1 cellular context compared by ENCODE assay signal in genomic region chr10:30557884-30558283, GRCh38.
TF ChIP-seq lines count a peak whose summit lies in the region.

No MANE protein-coding gene starts in this region.

TF ChIP-seq in K562, 482 proteins besides CTCF, POLR2A, EP300 and RAD21 (continued from another document):
- peak; percentile 81 for TF ChIP-seq MEIS2 (IDR thresholded peaks at IDR 0.05; ENCODE audit: partially characterized antibody)
- peak; percentile 94 for TF ChIP-seq C11orf30 (IDR thresholded peaks at IDR 0.05; ENCODE audit: low read depth)
- TF ChIP-seq ZNF318 (IDR thresholded peaks at IDR 0.05; ENCODE audit: borderline replicate concordance in 1 of 2, low read depth in 1 of 2) = peak in 1 of 2 experiments; percentile 56; a peak in 1 of 4 replicates
- no peak for TF ChIP-seq TAF1 (IDR thresholded peaks at IDR 0.05; ENCODE audit: control insufficient read depth, extremely low read depth, insufficient read depth, low read length, severe bottlenecking)
- no peak for TF ChIP-seq E2F4 (CRISPR knock-in tag; IDR thresholded peaks at IDR 0.05; ENCODE audit: low read depth)
- TF ChIP-seq SPI1 (IDR thresholded peaks at IDR 0.05; ENCODE audit: borderline replicate concordance, low read depth, low read length) = peak; percentile 45; the same call in 1 of the 2 replicates
- peak; percentile 84 for TF ChIP-seq NFE2 (IDR thresholded peaks at IDR 0.05; ENCODE audit: low read depth)
- peak; percentile 61 for TF ChIP-seq SMARCA4 (IDR thresholded peaks at IDR 0.05)
- TF ChIP-seq ZNF316 (IDR thresholded peaks at IDR 0.05) = peak; percentile 97
- 0 out of 2 replicates have a peak, but pooled peaks have one; percentile 37 for TF ChIP-seq L3MBTL2 (IDR thresholded peaks at IDR 0.05)
- TF ChIP-seq TEAD2 (tag; IDR thresholded peaks at IDR 0.05) = peak; percentile 80
- TF ChIP-seq CEBPG (CRISPR knock-in tag; IDR thresholded peaks at IDR 0.05) = no peak
- TF ChIP-seq CEBPG (tag; conservative IDR thresholded peaks at IDR 0.05 in 1 of 2, IDR thresholded peaks at IDR 0.05 in 1 of 2) = peak; percentile 46 to 75; a peak in 2 of 4 replicates
- no peak for TF ChIP-seq E4F1 (CRISPR knock-in tag; IDR thresholded peaks at IDR 0.05; ENCODE audit: borderline replicate concordance)
- TF ChIP-seq PKNOX1 (IDR thresholded peaks at IDR 0.05) = peak; percentile 67
- TF ChIP-seq FOSL1 (tag; conservative IDR thresholded peaks at IDR 0.05) = peak; percentile 66
- no peak for TF ChIP-seq NKRF (IDR thresholded peaks at IDR 0.05; ENCODE audit: borderline replicate concordance)
- TF ChIP-seq SMARCE1 (IDR thresholded peaks at IDR 0.05) = 0 out of 2 replicates have a peak, but pooled peaks have one; percentile 26
- no peak for TF ChIP-seq SREBF1 (IDR thresholded peaks at IDR 0.05; ENCODE audit: borderline replicate concordance, low read depth, low read length)
